Comparison of ENCODE assay signal across 16 cellular contexts in the genomic region with DNA sequence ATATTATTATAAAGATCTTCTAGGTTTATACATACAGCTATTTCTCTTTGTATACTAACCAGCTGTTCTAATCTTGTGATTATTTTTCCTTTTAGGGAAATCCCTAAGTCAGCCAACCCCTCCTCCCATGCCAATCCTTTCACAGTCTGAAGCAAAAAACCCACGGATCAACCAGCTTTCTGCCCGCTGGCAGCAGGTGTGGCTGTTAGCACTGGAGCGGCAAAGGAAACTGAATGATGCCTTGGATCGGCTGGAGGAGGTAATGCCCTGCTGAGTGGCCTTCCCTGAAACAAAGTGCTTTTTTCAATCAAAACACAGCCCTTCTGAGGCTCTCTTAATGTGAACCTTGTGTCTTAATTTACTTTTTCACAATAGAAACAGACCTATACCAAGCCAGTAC. TPM values are rescaled to one million over a fixed set of nuclear protein-coding genes. Genes with fewer than 3 reads are reported as not detected.
DNase-seq lines count a peak whose midpoint lies in the region; ATAC-seq and TF ChIP-seq lines count a peak whose summit lies in the region.
"Had no signal": no experiment of that assay in that cellular context is flagged by ENCODE, and none has a peak within 500 bp of the region (broad histone marks: within the 10 kb centered on the region; RNA-seq: fewer than 3 reads in every experiment).

No MANE protein-coding gene starts in this region.

- DNase-seq in D341Med (ENCODE audit: low spot score) = peak; percentile 46
- peak; percentile 52 for DNase-seq in G401 (ENCODE audit: low spot score)
- peak; percentile 38 for DNase-seq in cerebellar cortex (ENCODE audit: low spot score)
- peak; percentile 23 for DNase-seq in putamen (ENCODE audit: low spot score)
- DNase-seq in NCI-H1105 treated with DMSO at 0.1 percent for 48 hours (lab: John Stamatoyannopoulos, UW) = no peak
- DNase-seq: 8988T; CD4-positive, alpha-beta memory T cell; GDM1; GOT3; H7; HFFc6 had no signal

- in situ Hi-C loops in G401 (cut with HindIII; ENCODE audit: low sequenced_read_pairs) = no loop called here

- ATAC-seq in HG03571 (IDR thresholded peaks at IDR 0.05; ENCODE audit: unreplicated experiment) = no peak
- ATAC-seq in GM21737 (IDR thresholded peaks at IDR 0.05; ENCODE audit: unreplicated experiment) = no peak
- ATAC-seq in SK-N-SH treated with all-trans-retinoic acid at 6 μM for 48 hours = no peak
- ATAC-seq: HCT116 had no signal

TF ChIP-seq in SK-N-SH treated with all-trans-retinoic acid at 6 μM for 48 hours, 23 proteins besides CTCF, POLR2A, EP300 and RAD21:
- TF ChIP-seq, protein P1, sequence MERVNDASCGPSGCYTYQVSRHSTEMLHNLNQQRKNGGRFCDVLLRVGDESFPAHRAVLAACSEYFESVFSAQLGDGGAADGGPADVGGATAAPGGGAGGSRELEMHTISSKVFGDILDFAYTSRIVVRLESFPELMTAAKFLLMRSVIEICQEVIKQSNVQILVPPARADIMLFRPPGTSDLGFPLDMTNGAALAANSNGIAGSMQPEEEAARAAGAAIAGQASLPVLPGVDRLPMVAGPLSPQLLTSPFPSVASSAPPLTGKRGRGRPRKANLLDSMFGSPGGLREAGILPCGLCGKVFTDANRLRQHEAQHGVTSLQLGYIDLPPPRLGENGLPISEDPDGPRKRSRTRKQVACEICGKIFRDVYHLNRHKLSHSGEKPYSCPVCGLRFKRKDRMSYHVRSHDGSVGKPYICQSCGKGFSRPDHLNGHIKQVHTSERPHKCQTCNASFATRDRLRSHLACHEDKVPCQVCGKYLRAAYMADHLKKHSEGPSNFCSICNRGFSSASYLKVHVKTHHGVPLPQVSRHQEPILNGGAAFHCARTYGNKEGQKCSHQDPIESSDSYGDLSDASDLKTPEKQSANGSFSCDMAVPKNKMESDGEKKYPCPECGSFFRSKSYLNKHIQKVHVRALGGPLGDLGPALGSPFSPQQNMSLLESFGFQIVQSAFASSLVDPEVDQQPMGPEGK (CRISPR knock-in tag; IDR thresholded peaks at IDR 0.05; ENCODE audit: borderline replicate concordance) = no peak
- TF ChIP-seq CSDC2 (CRISPR knock-in tag; IDR thresholded peaks at IDR 0.05) (no peak), ZNF8 (CRISPR knock-in tag; IDR thresholded peaks at IDR 0.05) (no peak), ESRRG (CRISPR knock-in tag; IDR thresholded peaks at IDR 0.05) (no peak)
- TF ChIP-seq, protein P2, sequence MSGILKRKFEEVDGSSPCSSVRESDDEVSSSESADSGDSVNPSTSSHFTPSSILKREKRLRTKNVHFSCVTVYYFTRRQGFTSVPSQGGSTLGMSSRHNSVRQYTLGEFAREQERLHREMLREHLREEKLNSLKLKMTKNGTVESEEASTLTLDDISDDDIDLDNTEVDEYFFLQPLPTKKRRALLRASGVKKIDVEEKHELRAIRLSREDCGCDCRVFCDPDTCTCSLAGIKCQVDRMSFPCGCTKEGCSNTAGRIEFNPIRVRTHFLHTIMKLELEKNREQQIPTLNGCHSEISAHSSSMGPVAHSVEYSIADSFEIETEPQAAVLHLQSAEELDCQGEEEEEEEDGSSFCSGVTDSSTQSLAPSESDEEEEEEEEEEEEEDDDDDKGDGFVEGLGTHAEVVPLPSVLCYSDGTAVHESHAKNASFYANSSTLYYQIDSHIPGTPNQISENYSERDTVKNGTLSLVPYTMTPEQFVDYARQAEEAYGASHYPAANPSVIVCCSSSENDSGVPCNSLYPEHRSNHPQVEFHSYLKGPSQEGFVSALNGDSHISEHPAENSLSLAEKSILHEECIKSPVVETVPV (CRISPR knock-in tag; IDR thresholded peaks at IDR 0.05) = no peak

RNA-seq across cellular contexts. Expression of a gene that starts 32.4 kb away (rescaled TPM):
- not detected in 2 replicates for total RNA-seq in G401 (2014; rRNA removed; shearing (Covaris generic))
- total RNA-seq: A673; CD4-positive, alpha-beta memory T cell; HFFc6 had no signal
